ENCODE assay signal across 19 cellular contexts in genomic region chr7:135183478-135183877, GRCh38. TPM values are rescaled to one million over a fixed set of nuclear protein-coding genes. Genes with fewer than 3 reads are reported as not detected.
A peak's percentile ranks its signal among the peaks of the same experiment; 100 is the strongest.
DNase-seq lines count a peak whose midpoint lies in the region; ATAC-seq, FAIRE-seq and TF ChIP-seq lines count a peak whose summit lies in the region.
"Had no signal": no experiment of that assay in that cellular context is flagged by ENCODE, and none has a peak within 500 bp of the region (broad histone marks: within the 10 kb centered on the region; RNA-seq: fewer than 3 reads in every experiment).

No MANE protein-coding gene starts in this region.

- H3K27ac Mint-ChIP-seq in osteocyte (ENCODE audit: unreplicated experiment) (no peak overlapping the region), type B pancreatic cell (no peak overlapping the region)
- H3K27ac Mint-ChIP-seq in activated naive CD4-positive, alpha-beta T cell treated with anti-CD3 and anti-CD28 coated beads, Interleukin-2, amount 10 ng/mL, durations not matched to agents 7 days and 5 days = no peak overlapping the region
- H3K27ac Mint-ChIP-seq: CD4-positive, alpha-beta T cell; H9 had no signal

- no peak overlapping the region for H2AFZ ChIP-seq in GM12878 (ENCODE audit: control insufficient read depth, low read depth, low read length)

- TF ChIP-seq CTCF in GM12878 (IDR thresholded peaks at IDR 0.05 in 2 of 3, conservative IDR thresholded peaks at IDR 0.05 in 1 of 3; ENCODE audit: control insufficient read depth in 2 of 3, extremely low read depth in 1 of 3, insufficient read depth in 1 of 3, low read depth in 3 of 3, low read length in 3 of 3) (no peak), osteocyte (IDR thresholded peaks at IDR 0.05) (no peak), stomach (IDR thresholded peaks at IDR 0.05) (no peak), type B pancreatic cell (conservative IDR thresholded peaks at IDR 0.05) (no peak)

- peaks cover 54% of the 10 kb centered on the region for H3K36me3 Mint-ChIP-seq in osteocyte (ENCODE audit: unreplicated experiment)
- H3K36me3 Mint-ChIP-seq in activated naive CD4-positive, alpha-beta T cell treated with anti-CD3 and anti-CD28 coated beads, Interleukin-2, amount 10 ng/mL, durations not matched to agents 7 days and 5 days = peaks cover 62% of the 10 kb centered on the region
- H3K36me3 Mint-ChIP-seq in type B pancreatic cell = peaks cover 43% of the 10 kb centered on the region

- in situ Hi-C loops in GM12878 (cut with MboI) = no loop called here

- no peak for FAIRE-seq in GM12878 (lab: Jason Lieb, UNC)
- FAIRE-seq: A549, D721Med, G401.6, H1 had no signal

- no peak for TF ChIP-seq POLR2A in GM12878 (IDR thresholded peaks at IDR 0.05; ENCODE audit: low read depth, low read length)
- TF ChIP-seq POLR2A in stomach (IDR thresholded peaks at IDR 0.05) = no peak

- H3K4me1 ChIP-seq in GM12878 (ENCODE audit: control insufficient read depth, insufficient read depth, low read length) (peaks cover 22% of the 10 kb centered on the region), stomach (peaks cover 3 to 17% (median 6%) of the 10 kb centered on the region in 4 donors)
- H3K4me1 ChIP-seq: A549, Caco-2 had no signal

- peak; percentile 15 for DNase-seq in activated CD8-positive, alpha-beta memory T cell treated with anti-CD3 and anti-CD28 coated beads for 24 hours
- no peak for DNase-seq in activated CD8-positive, alpha-beta memory T cell treated with anti-CD3 and anti-CD28 coated beads, Interleukin-2, amount 50 U/mL, for 48 hours
- DNase-seq in GM12878 (ENCODE audit: low read depth, low spot score) (no peak), osteocyte (ENCODE audit: extremely low spot score, unreplicated experiment) (peak; percentile 49), stomach (peak; percentile 15), type B pancreatic cell (ENCODE audit: extremely low spot score, unreplicated experiment) (no peak)
- no peak for DNase-seq in activated naive CD4-positive, alpha-beta T cell treated with anti-CD3 and anti-CD28 coated beads, Interleukin-2, amount 10 ng/mL, durations not matched to agents 7 days and 5 days
- DNase-seq: AML-193; Caco-2; CD4-positive, alpha-beta T cell; H9 had no signal

- H3K27me3 Mint-ChIP-seq in osteocyte (ENCODE audit: unreplicated experiment) (no peaks in the 10 kb centered on the region), type B pancreatic cell (no peaks in the 10 kb centered on the region)
- H3K27me3 Mint-ChIP-seq in activated naive CD4-positive, alpha-beta T cell treated with anti-CD3 and anti-CD28 coated beads, Interleukin-2, amount 10 ng/mL, durations not matched to agents 7 days and 5 days = no peaks in the 10 kb centered on the region
- H3K27me3 Mint-ChIP-seq: CD4-positive, alpha-beta T cell had no signal

- H3K4me3 ChIP-seq in GM12878 (no peak overlapping the region), stomach (no peak overlapping the region)
- H3K4me3 ChIP-seq: A549 had no signal

- H3K4me2 ChIP-seq in GM12878 (ENCODE audit: control insufficient read depth, insufficient read depth) = no peak overlapping the region
- H3K4me2 ChIP-seq: A549 had no signal

- TF ChIP-seq RAD21 in GM12878 (IDR thresholded peaks at IDR 0.05; ENCODE audit: insufficient read depth, low read depth, low read length) = no peak

- intact Hi-C loops in GM12878 (cut with micrococcal nuclease; ENCODE audit: unreplicated experiment) = no loop called here
- intact Hi-C loops in stomach (cut with DNase I; ENCODE audit: low total_unique reads) = no loop called here

- peaks cover 30% of the 10 kb centered on the region for H3K79me2 ChIP-seq in GM12878 (ENCODE audit: control insufficient read depth, insufficient read depth, low read length)

- RAD21 ChIA-PET in GM12878 (lab: Charles Lee; ENCODE audit: unreplicated experiment) = interaction anchor here (8.4 kb wide), 1 partner anchor 10 kb away, joined by 146 read pairs; the partner anchor contains the start of gene CYREN

- H3K27me3 ChIP-seq in GM12878 (replicated peaks in 1 of 2; ENCODE audit: control insufficient read depth in 2 of 2, insufficient read depth in 2 of 2, low read length in 1 of 2) (no peaks in the 10 kb centered on the region), stomach (no peaks in the 10 kb centered on the region)

- no peak for ATAC-seq in GM12878
- ATAC-seq: A549 had no signal

- H3K36me3 ChIP-seq in GM12878 (ENCODE audit: control insufficient read depth in 2 of 2, insufficient read depth in 2 of 2, low read length in 1 of 2) (peaks cover 24 to 53% of the 10 kb centered on the region in 2 experiments), stomach (peaks cover 42 to 85% (median 74%) of the 10 kb centered on the region in 4 donors)

- BruUV-seq in GM12878 (replicated peaks; lab: Mats Ljungman, UMichigan) = no TSS peak

- POLR2A ChIA-PET in GM12878 (lab: Charles Lee) = interaction anchor here (0.8 to 9.9 kb wide), 3 partner anchors 10 to 23 kb away, joined by 3 to 299 read pairs (median 155); partner anchors contain the start of genes CYREN and WDR91

- CTCF ChIA-PET in GM12878 (lab: Yijun Ruan, JAX) = interaction anchor here (10.2 kb wide), 1 partner anchor 11 kb away, joined by 135 read pairs; the partner anchor contains the start of gene CYREN
- CTCF ChIA-PET in activated naive CD4-positive, alpha-beta T cell treated with anti-CD3 and anti-CD28 coated beads, Interleukin-2, amount 10 ng/mL, durations not matched to agents 7 days and 5 days (lab: Charles Lee) = no interaction called here

- H3K9ac ChIP-seq in GM12878 (ENCODE audit: control insufficient read depth, insufficient read depth, low read length) = no peak overlapping the region

- H3K9me3 ChIP-seq in GM12878 (replicated peaks; ENCODE audit: control insufficient read depth, insufficient read depth, low read length) = peaks cover 34% of the 10 kb centered on the region
- peaks cover 18 to 45% (median 26%) of the 10 kb centered on the region in 4 donors for H3K9me3 ChIP-seq in stomach
- H3K9me3 ChIP-seq: A549 had no signal

- 82% methylated on average over 7 of the region's 7 CpGs for WGBS in GM12878 (ENCODE audit: insufficient coverage, insufficient replicate concordance, low lambda C conversion rate, missing lambda C conversion rate)
- whole genome bisulfite sequencing in stomach, 5 donors = 95 to 96% (median 96%) methylated on average over 7 of the region's 7 CpGs

- no peak overlapping the region for H3K27ac ChIP-seq in GM12878 (ENCODE audit: control insufficient read depth, insufficient read depth)
- H3K27ac ChIP-seq in stomach = no peak overlapping the region
- H3K27ac ChIP-seq: 22Rv1, A549, C4-2B had no signal

- peaks cover 31% of the 10 kb centered on the region for H3K9me3 Mint-ChIP-seq in osteocyte (ENCODE audit: unreplicated experiment)
- H3K9me3 Mint-ChIP-seq in activated naive CD4-positive, alpha-beta T cell treated with anti-CD3 and anti-CD28 coated beads, Interleukin-2, amount 10 ng/mL, durations not matched to agents 7 days and 5 days = peaks cover 45% of the 10 kb centered on the region
- peaks cover 29% of the 10 kb centered on the region for H3K9me3 Mint-ChIP-seq in type B pancreatic cell

- H3K4me1 Mint-ChIP-seq in osteocyte (ENCODE audit: unreplicated experiment) (no peaks in the 10 kb centered on the region), type B pancreatic cell (ENCODE audit: unreplicated experiment) (no peaks in the 10 kb centered on the region)
- H3K4me1 Mint-ChIP-seq in activated naive CD4-positive, alpha-beta T cell treated with anti-CD3 and anti-CD28 coated beads, Interleukin-2, amount 10 ng/mL, durations not matched to agents 7 days and 5 days = no peaks in the 10 kb centered on the region

- H3K4me3 Mint-ChIP-seq in osteocyte (ENCODE audit: unreplicated experiment) = no peak overlapping the region
- H3K4me3 Mint-ChIP-seq in activated naive CD4-positive, alpha-beta T cell treated with anti-CD3 and anti-CD28 coated beads, Interleukin-2, amount 10 ng/mL, durations not matched to agents 7 days and 5 days = no peak overlapping the region
- no peak overlapping the region for H3K4me3 Mint-ChIP-seq in type B pancreatic cell
- H3K4me3 Mint-ChIP-seq: CD4-positive, alpha-beta T cell; H9 had no signal

- H4K20me1 ChIP-seq in GM12878 (ENCODE audit: control insufficient read depth, insufficient read depth) = no peaks in the 10 kb centered on the region

- SMC1A ChIA-PET in GM12878 (lab: Charles Lee; ENCODE audit: uncharacterized antibody, unreplicated experiment) = interaction anchor here (9.3 kb wide), 1 partner anchor 9 kb away, joined by 135 read pairs; the partner anchor contains the start of gene CYREN

- TF ChIP-seq EP300 in GM12878 (IDR thresholded peaks at IDR 0.05; ENCODE audit: borderline replicate concordance in 1 of 2, control insufficient read depth in 1 of 2, low read depth in 2 of 2, low read length in 2 of 2) (no peak), stomach (IDR thresholded peaks at IDR 0.05) (no peak)

RNA-seq across cellular contexts. Expression of gene CYREN, which starts 13.0 kb away (rescaled TPM):
- 111 and 122 TPM in 2 replicates for total RNA-seq in GM12878 (2013; cell fraction: nucleolus; rRNA removed)
- 61.3 and 61.5 TPM in 2 replicates for total RNA-seq in GM12878 (2014; rRNA removed)
- 48.3 and 50.8 TPM in 2 replicates for total RNA-seq in GM12878 (2014; rRNA removed; fragmentation: Illumina TruSeq; extraction: Trizol)
- 55.3 and 58.0 TPM in 2 replicates for total RNA-seq in GM12878 (2021)
- 30.9 TPM for polyA plus RNA-seq in GM12878 (2011; ENCODE audit: low read depth)
- polyA plus RNA-seq in GM12878 (2011; rRNA removed) = 64.3 and 64.5 TPM in 2 replicates
- polyA plus RNA-seq in GM12878 (2011; cell fraction: cytosol; rRNA removed) = 66.1 and 70.1 TPM in 2 replicates
- polyA plus RNA-seq in GM12878 (2011; cell fraction: nucleus; rRNA removed) = 56.5 and 56.8 TPM in 2 replicates
- polyA plus RNA-seq in GM12878 (2012) = 44.2 and 50.8 TPM in 2 replicates
- 42.5 and 46.0 TPM in 2 replicates for polyA plus RNA-seq in GM12878 (2014; fragmentation: Illumina TruSeq; extraction: Trizol)
- 10 to 100 TPM in 1 of 2 experiments, 1 to 10 TPM in 1; 8.7 to 12.9 TPM for polyA plus RNA-seq in GM12878 (2014; fragmentation: Nextera tagmentation; extraction: Ambion mirVana)
- 49.6 and 54.6 TPM in 2 replicates for polyA plus RNA-seq in GM12878 (2014; rRNA removed)
- 10 to 100 TPM; 56.7 to 57.7 TPM for polyA plus RNA-seq in GM12878 (2016; fragmentation: Nextera tagmentation; extraction: Ambion mirVana)
- 66.1 and 105 TPM in 2 replicates for polyA minus RNA-seq in GM12878 (2011; rRNA and poly(A)+ RNA removed)
- 22.8 and 23.1 TPM in 2 replicates for polyA minus RNA-seq in GM12878 (2011; cell fraction: cytosol; rRNA and poly(A)+ RNA removed)
- polyA minus RNA-seq in GM12878 (2011; cell fraction: nucleus; rRNA and poly(A)+ RNA removed) = 65.0 and 93.4 TPM in 2 replicates
- 38.6 and 39.1 TPM in 2 replicates for total RNA-seq in osteocyte
- total RNA-seq in stomach = 10 to 100 TPM; 11.1 to 33.0 (median 29.8) TPM
- 10 to 100 TPM; 21.7 to 30.8 (median 30.5) TPM for polyA plus RNA-seq in stomach
- 43.4 and 51.0 TPM in 2 replicates for total RNA-seq in type B pancreatic cell (ENCODE audit: low replicate concordance)

RNA-seq across cellular contexts. Expression of gene WDR91, which starts 27.8 kb away (rescaled TPM):
- total RNA-seq in GM12878 (2013; cell fraction: nucleolus; rRNA removed) = 127 and 142 TPM in 2 replicates
- total RNA-seq in GM12878 (2014; rRNA removed) (26.0 TPM in 2 replicates), GM12878 (2014; rRNA removed; fragmentation: Illumina TruSeq; extraction: Trizol) (13.3 and 15.8 TPM in 2 replicates), GM12878 (2021) (27.4 TPM in 2 replicates), osteocyte (10.8 and 11.1 TPM in 2 replicates), stomach (10 to 100 TPM in 4 of 5 donors, 1 to 10 TPM in 1; 7.0 to 79.4 (median 33.5) TPM), type B pancreatic cell (ENCODE audit: low replicate concordance) (10.0 and 25.8 TPM in 2 replicates)
- polyA plus RNA-seq in GM12878 (2011; ENCODE audit: low read depth) = 11.4 TPM
- polyA plus RNA-seq in GM12878 (2011; rRNA removed) (61.8 and 83.3 TPM in 2 replicates), GM12878 (2014; fragmentation: Illumina TruSeq; extraction: Trizol) (13.7 and 17.8 TPM in 2 replicates), GM12878 (2014; fragmentation: Nextera tagmentation; extraction: Ambion mirVana) (10 to 100 TPM in 1 of 2 experiments, 1 to 10 TPM in 1; 7.6 to 10.1 TPM), GM12878 (2014; rRNA removed) (31.9 and 37.2 TPM in 2 replicates), GM12878 (2016; fragmentation: Nextera tagmentation; extraction: Ambion mirVana) (10 to 100 TPM; 13.4 to 15.2 TPM), stomach (10 to 100 TPM in 1 of 3 donors, 1 to 10 TPM in 2; 6.3 to 13.2 (median 6.6) TPM)
- polyA plus RNA-seq in GM12878 (2011; cell fraction: cytosol; rRNA removed) = 79.6 and 99.6 TPM in 2 replicates
- polyA plus RNA-seq in GM12878 (2011; cell fraction: nucleus; rRNA removed) = 285 and 340 TPM in 2 replicates
- polyA plus RNA-seq in GM12878 (2012) = 19.4 and 28.1 TPM in 2 replicates
- polyA minus RNA-seq in GM12878 (2011; rRNA and poly(A)+ RNA removed) = 59.1 and 118 TPM in 2 replicates
- 27.2 and 29.9 TPM in 2 replicates for polyA minus RNA-seq in GM12878 (2011; cell fraction: cytosol; rRNA and poly(A)+ RNA removed)
- polyA minus RNA-seq in GM12878 (2011; cell fraction: nucleus; rRNA and poly(A)+ RNA removed) = 68.1 and 80.8 TPM in 2 replicates

RNA-seq across cellular contexts. Expression of gene TMEM140, which starts 35.6 kb away (rescaled TPM):
- total RNA-seq in GM12878 (2013; cell fraction: nucleolus; rRNA removed) = 69.2 and 83.7 TPM in 2 replicates
- total RNA-seq in GM12878 (2014; rRNA removed) (2.4 and 2.9 TPM in 2 replicates), GM12878 (2014; rRNA removed; fragmentation: Illumina TruSeq; extraction: Trizol) (3.3 and 4.3 TPM in 2 replicates), GM12878 (2021) (3.0 and 5.2 TPM in 2 replicates), osteocyte (0.18 TPM in 1 of 2 replicates, not detected in the other), stomach (10 to 100 TPM in 2 of 5 donors, 1 to 10 TPM in 2, under 1 TPM in 1; 0.89 to 18.7 (median 9.7) TPM), type B pancreatic cell (ENCODE audit: low replicate concordance) (0.68 and 2.0 TPM in 2 replicates)
- polyA plus RNA-seq in GM12878 (2011; ENCODE audit: low read depth) = 18.1 TPM
- polyA plus RNA-seq in GM12878 (2011; rRNA removed) (16.7 and 20.7 TPM in 2 replicates), GM12878 (2014; fragmentation: Illumina TruSeq; extraction: Trizol) (3.2 and 3.7 TPM in 2 replicates), GM12878 (2014; fragmentation: Nextera tagmentation; extraction: Ambion mirVana) (1 to 10 TPM in 1 of 2 experiments, under 1 TPM in 1; 0.85 to 1.1 TPM), GM12878 (2014; rRNA removed) (3.1 and 3.3 TPM in 2 replicates), GM12878 (2016; fragmentation: Nextera tagmentation; extraction: Ambion mirVana) (10 to 100 TPM; 11.2 to 12.4 TPM), stomach (1 to 10 TPM; 2.1 to 6.5 (median 3.0) TPM)
- polyA plus RNA-seq in GM12878 (2011; cell fraction: cytosol; rRNA removed) = 18.6 and 18.9 TPM in 2 replicates
- polyA plus RNA-seq in GM12878 (2011; cell fraction: nucleus; rRNA removed) = 12.3 and 14.9 TPM in 2 replicates
- polyA plus RNA-seq in GM12878 (2012) = 25.4 and 32.2 TPM in 2 replicates
- 21.2 and 24.0 TPM in 2 replicates for polyA minus RNA-seq in GM12878 (2011; rRNA and poly(A)+ RNA removed)
- 6.5 and 8.0 TPM in 2 replicates for polyA minus RNA-seq in GM12878 (2011; cell fraction: cytosol; rRNA and poly(A)+ RNA removed)
- 20.4 and 28.7 TPM in 2 replicates for polyA minus RNA-seq in GM12878 (2011; cell fraction: nucleus; rRNA and poly(A)+ RNA removed)
- total RNA-seq: H1, H9 had no signal
- polyA plus RNA-seq: H1 had no signal

RNA-seq across cellular contexts. Expression of gene STRA8, which starts 50.2 kb away (rescaled TPM):
- not detected in 2 replicates for total RNA-seq in GM12878 (2013; cell fraction: nucleolus; rRNA removed)
- total RNA-seq in GM12878 (2014; rRNA removed) (not detected in 2 replicates), GM12878 (2014; rRNA removed; fragmentation: Illumina TruSeq; extraction: Trizol) (not detected in 2 replicates), GM12878 (2021) (not detected in 2 replicates), osteocyte (not detected in 2 replicates), stomach (not detected), type B pancreatic cell (ENCODE audit: low replicate concordance) (not detected in 2 replicates)
- polyA plus RNA-seq in GM12878 (2011; ENCODE audit: low read depth) = not detected
- polyA plus RNA-seq in GM12878 (2011; rRNA removed) (0.14 and 0.15 TPM in 2 replicates), GM12878 (2014; fragmentation: Illumina TruSeq; extraction: Trizol) (not detected in 2 replicates), GM12878 (2014; fragmentation: Nextera tagmentation; extraction: Ambion mirVana) (not detected), GM12878 (2014; rRNA removed) (not detected in 2 replicates), GM12878 (2016; fragmentation: Nextera tagmentation; extraction: Ambion mirVana) (not detected), stomach (not detected)
- 0.06 and 0.10 TPM in 2 replicates for polyA plus RNA-seq in GM12878 (2011; cell fraction: cytosol; rRNA removed)
- 0.57 and 0.87 TPM in 2 replicates for polyA plus RNA-seq in GM12878 (2011; cell fraction: nucleus; rRNA removed)
- polyA plus RNA-seq in GM12878 (2012) = not detected in 2 replicates
- polyA minus RNA-seq in GM12878 (2011; rRNA and poly(A)+ RNA removed) = not detected in 2 replicates
- polyA minus RNA-seq in GM12878 (2011; cell fraction: cytosol; rRNA and poly(A)+ RNA removed) = not detected in 2 replicates
- not detected in 2 replicates for polyA minus RNA-seq in GM12878 (2011; cell fraction: nucleus; rRNA and poly(A)+ RNA removed)
- total RNA-seq: Caco-2; CD4-positive, alpha-beta T cell; H1; H9; HT-29 had no signal
- polyA plus RNA-seq: A549, BJ, H1 had no signal

Comparison
In these comparisons a context has a peak if more than half of its experiments do, and no peak if none do; other contexts are left out.
1. DNase-seq: peak in activated CD8-positive, alpha-beta memory T cell treated with anti-CD3 and anti-CD28 coated beads for 24 hours (single experiment), osteocyte (single experiment) and stomach (single experiment); none in activated CD8-positive, alpha-beta memory T cell treated with anti-CD3 and anti-CD28 coated beads, Interleukin-2, amount 50 U/mL, for 48 hours (single experiment), GM12878 (single experiment), activated naive CD4-positive, alpha-beta T cell treated with anti-CD3 and anti-CD28 coated beads, Interleukin-2, amount 10 ng/mL, durations not matched to agents 7 days and 5 days (single experiment) and type B pancreatic cell (single experiment).